Comparison of ENCODE assay signal across 16 cellular contexts in genomic region chr15:68739390-68740075, GRCh38.
A peak's percentile ranks its signal among the peaks of the same experiment; 100 is the strongest.
DNase-seq lines count a peak whose midpoint lies in the region; ATAC-seq and TF ChIP-seq lines count a peak whose summit lies in the region.
"Had no signal": no experiment of that assay in that cellular context is flagged by ENCODE, and none has a peak within 500 bp of the region (broad histone marks: within the 10 kb centered on the region; RNA-seq: fewer than 3 reads in every experiment).

No MANE protein-coding gene starts in this region.

- H3K27me3 Mint-ChIP-seq in stimulated activated memory B cell treated with anti-CD40 and anti-IgM and Interleukin-4, amounts not matched to agents 10 μg/mL and 1 μg/mL and 100 μg/mL, for 72 hours: peaks cover 9% of the 10 kb centered on the region

- H3K9me2 ChIP-seq in SK-N-SH: no peaks in the 10 kb centered on the region

- TF ChIP-seq EP300 in SK-N-SH (IDR thresholded peaks at IDR 0.05; ENCODE audit: borderline replicate concordance in 1 of 2, low read depth in 1 of 2, low read length in 1 of 2): no peak

- no peak; the same call in 2 of the 3 replicates for ATAC-seq in SK-N-SH treated with all-trans-retinoic acid at 6 μM for 48 hours
- ATAC-seq in HG02623 (IDR thresholded peaks at IDR 0.05; ENCODE audit: unreplicated experiment): no peak
- no peak for ATAC-seq in stimulated activated memory B cell treated with anti-CD40 and anti-IgM and Interleukin-4, amounts not matched to agents 10 μg/mL and 1 μg/mL and 100 μg/mL, for 72 hours
- no peak for ATAC-seq in GM18867 (IDR thresholded peaks at IDR 0.05; ENCODE audit: unreplicated experiment)
- ATAC-seq: HCT116 had no signal

- no peaks in the 10 kb centered on the region for H3K9me3 ChIP-seq in SK-N-SH

- TF ChIP-seq CTCF in SK-N-SH (IDR thresholded peaks at IDR 0.05): no peak

- H3K79me2 ChIP-seq in SK-N-SH (ENCODE audit: insufficient read depth): no peaks in the 10 kb centered on the region

- H3F3A ChIP-seq in SK-N-SH (replicated peaks; ENCODE audit: insufficient read depth): no peaks in the 10 kb centered on the region

- H3K4me3 ChIP-seq in SK-N-SH (ENCODE audit: low read depth in 2 of 2, low read length in 1 of 2): no peak overlapping the region

- no peak overlapping the region for H3K4me2 ChIP-seq in SK-N-SH

- H3K36me3 ChIP-seq in SK-N-SH (replicated peaks in 1 of 2; ENCODE audit: control insufficient read depth in 1 of 2, insufficient read depth in 2 of 2, low read length in 1 of 2): no peaks in the 10 kb centered on the region

- CTCF ChIA-PET in SK-N-SH (lab: Yijun Ruan, JAX): interaction anchor here (0.8 to 2.7 kb wide), 6 partner anchors 10 to 821 kb away, joined by 3 to 11 read pairs (median 4); no protein-coding TSS in a partner anchor

- H3K4me1 ChIP-seq in SK-N-SH (ENCODE audit: control insufficient read depth in 1 of 2, insufficient read depth in 2 of 2, low read depth in 1 of 2, low read length in 1 of 2): no peaks in the 10 kb centered on the region

- H4K20me1 ChIP-seq in SK-N-SH (ENCODE audit: insufficient read depth): no peaks in the 10 kb centered on the region

- no peak overlapping the region for H3K27ac ChIP-seq in SK-N-SH (ENCODE audit: low read depth in 2 of 2, low read length in 1 of 2)

- H3K27ac Mint-ChIP-seq in stimulated activated memory B cell treated with anti-CD40 and anti-IgM and Interleukin-4, amounts not matched to agents 10 μg/mL and 1 μg/mL and 100 μg/mL, for 72 hours: no peak overlapping the region

- no peak overlapping the region for H3K4me3 Mint-ChIP-seq in stimulated activated memory B cell treated with anti-CD40 and anti-IgM and Interleukin-4, amounts not matched to agents 10 μg/mL and 1 μg/mL and 100 μg/mL, for 72 hours

- H3K4me1 Mint-ChIP-seq in stimulated activated memory B cell treated with anti-CD40 and anti-IgM and Interleukin-4, amounts not matched to agents 10 μg/mL and 1 μg/mL and 100 μg/mL, for 72 hours: peaks cover 14% of the 10 kb centered on the region

- H3K36me3 Mint-ChIP-seq in stimulated activated memory B cell treated with anti-CD40 and anti-IgM and Interleukin-4, amounts not matched to agents 10 μg/mL and 1 μg/mL and 100 μg/mL, for 72 hours: no peaks in the 10 kb centered on the region

- TF ChIP-seq RAD21 in SK-N-SH (IDR thresholded peaks at IDR 0.05; ENCODE audit: low read length): no peak

- H3K9ac ChIP-seq in SK-N-SH: no peak overlapping the region

- WGBS in SK-N-SH (ENCODE audit: low lambda C conversion rate): 49% methylated on average over 6 of the region's 6 CpGs

- POLR2A ChIA-PET in SK-N-SH (lab: Yijun Ruan, JAX): interaction anchor here (0.6 kb wide), 1 partner anchor 12 kb away, joined by 3 read pairs; no protein-coding TSS in a partner anchor

- no peaks in the 10 kb centered on the region for H3K27me3 ChIP-seq in SK-N-SH (ENCODE audit: insufficient read depth)

- no peaks in the 10 kb centered on the region for H3K9me3 Mint-ChIP-seq in stimulated activated memory B cell treated with anti-CD40 and anti-IgM and Interleukin-4, amounts not matched to agents 10 μg/mL and 1 μg/mL and 100 μg/mL, for 72 hours

- no peak overlapping the region for H2AFZ ChIP-seq in SK-N-SH (ENCODE audit: low read depth)

- no peak for DNase-seq in SK-N-SH
- DNase-seq in foreskin melanocyte: peak; percentile 14
- DNase-seq in midbrain (lab: John Stamatoyannopoulos, UW): peak; percentile 55
- DNase-seq in stimulated activated CD8-positive, alpha-beta memory T cell treated with anti-CD3 and anti-CD28 coated beads, Interleukin-4, amount 100 ng/mL, for 48 hours: no peak
- DNase-seq: 8988T, DMS53, MV-4-11, NCI-H1417 treated with DMSO at 0.1 percent for 48 hours, NCI-H2029 treated with DMSO at 0.1 percent for 48 hours, NCI-H524, SHP77 treated with DMSO at 0.1 percent for 48 hours had no signal

TF ChIP-seq in SK-N-SH, 30 proteins besides CTCF, POLR2A, EP300 and RAD21:
- TF ChIP-seq RCOR1 (IDR thresholded peaks at IDR 0.05; ENCODE audit: low read length) (no peak), CHD2 (IDR thresholded peaks at IDR 0.05; ENCODE audit: low read length, partially characterized antibody) (no peak), TCF12 (IDR thresholded peaks at IDR 0.05) (0 out of 2 replicates have a peak, but pooled peaks have one; percentile 24), IRF3 (IDR thresholded peaks at IDR 0.05; ENCODE audit: low read depth, low read length) (no peak)

TF ChIP-seq in SK-N-SH treated with all-trans-retinoic acid at 6 μM for 48 hours, 23 proteins besides CTCF, POLR2A, EP300 and RAD21 (continues in another document):
- TF ChIP-seq TCF4 (CRISPR knock-in tag; IDR thresholded peaks at IDR 0.05; ENCODE audit: borderline replicate concordance) (no peak), SNAI2 (CRISPR knock-in tag; IDR thresholded peaks at IDR 0.05) (no peak), ZFP30 (CRISPR knock-in tag; IDR thresholded peaks at IDR 0.05) (no peak), ZNF8 (CRISPR knock-in tag; IDR thresholded peaks at IDR 0.05) (no peak), ZFP3 (CRISPR knock-in tag; IDR thresholded peaks at IDR 0.05) (no peak), PATZ1 (CRISPR knock-in tag; IDR thresholded peaks at IDR 0.05; ENCODE audit: borderline replicate concordance) (no peak), PPARA (CRISPR knock-in tag; IDR thresholded peaks at IDR 0.05; ENCODE audit: borderline replicate concordance) (no peak), TOX (CRISPR knock-in tag; IDR thresholded peaks at IDR 0.05; ENCODE audit: borderline replicate concordance) (no peak), CSDC2 (CRISPR knock-in tag; IDR thresholded peaks at IDR 0.05) (no peak), CSRNP3 (CRISPR knock-in tag; IDR thresholded peaks at IDR 0.05) (no peak), ZNF565 (CRISPR knock-in tag; conservative IDR thresholded peaks at IDR 0.05; ENCODE audit: low read depth) (no peak), ZNF70 (CRISPR knock-in tag; IDR thresholded peaks at IDR 0.05) (no peak), RARB (CRISPR knock-in tag; IDR thresholded peaks at IDR 0.05) (no peak), CREB5 (CRISPR knock-in tag; IDR thresholded peaks at IDR 0.05; ENCODE audit: low read depth) (no peak)
- TF ChIP-seq, protein P1, sequence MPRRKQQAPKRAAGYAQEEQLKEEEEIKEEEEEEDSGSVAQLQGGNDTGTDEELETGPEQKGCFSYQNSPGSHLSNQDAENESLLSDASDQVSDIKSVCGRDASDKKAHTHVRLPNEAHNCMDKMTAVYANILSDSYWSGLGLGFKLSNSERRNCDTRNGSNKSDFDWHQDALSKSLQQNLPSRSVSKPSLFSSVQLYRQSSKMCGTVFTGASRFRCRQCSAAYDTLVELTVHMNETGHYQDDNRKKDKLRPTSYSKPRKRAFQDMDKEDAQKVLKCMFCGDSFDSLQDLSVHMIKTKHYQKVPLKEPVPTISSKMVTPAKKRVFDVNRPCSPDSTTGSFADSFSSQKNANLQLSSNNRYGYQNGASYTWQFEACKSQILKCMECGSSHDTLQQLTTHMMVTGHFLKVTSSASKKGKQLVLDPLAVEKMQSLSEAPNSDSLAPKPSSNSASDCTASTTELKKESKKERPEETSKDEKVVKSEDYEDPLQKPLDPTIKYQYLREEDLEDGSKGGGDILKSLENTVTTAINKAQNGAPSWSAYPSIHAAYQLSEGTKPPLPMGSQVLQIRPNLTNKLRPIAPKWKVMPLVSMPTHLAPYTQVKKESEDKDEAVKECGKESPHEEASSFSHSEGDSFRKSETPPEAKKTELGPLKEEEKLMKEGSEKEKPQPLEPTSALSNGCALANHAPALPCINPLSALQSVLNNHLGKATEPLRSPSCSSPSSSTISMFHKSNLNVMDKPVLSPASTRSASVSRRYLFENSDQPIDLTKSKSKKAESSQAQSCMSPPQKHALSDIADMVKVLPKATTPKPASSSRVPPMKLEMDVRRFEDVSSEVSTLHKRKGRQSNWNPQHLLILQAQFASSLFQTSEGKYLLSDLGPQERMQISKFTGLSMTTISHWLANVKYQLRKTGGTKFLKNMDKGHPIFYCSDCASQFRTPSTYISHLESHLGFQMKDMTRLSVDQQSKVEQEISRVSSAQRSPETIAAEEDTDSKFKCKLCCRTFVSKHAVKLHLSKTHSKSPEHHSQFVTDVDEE (CRISPR knock-in tag; IDR thresholded peaks at IDR 0.05): no peak

Comparison
In these comparisons a context has a peak if more than half of its experiments do, and no peak if none do; other contexts are left out.
1. DNase-seq: peak in foreskin melanocyte (single experiment) and midbrain (single experiment); none in SK-N-SH (single experiment) and stimulated activated CD8-positive, alpha-beta memory T cell treated with anti-CD3 and anti-CD28 coated beads, Interleukin-4, amount 100 ng/mL, for 48 hours (single experiment).